In genomic region chr7:44650772-44651171, GRCh38 we compare ENCODE assay signal across 17 cellular contexts. TPM values are rescaled to one million over a fixed set of nuclear protein-coding genes. Genes with fewer than 3 reads are reported as not detected.
DNase-seq lines count a peak whose midpoint lies in the region; ATAC-seq and TF ChIP-seq lines count a peak whose summit lies in the region.
"Had no signal": no experiment of that assay in that cellular context is flagged by ENCODE, and none has a peak within 500 bp of the region (broad histone marks: within the 10 kb centered on the region; RNA-seq: fewer than 3 reads in every experiment).

No MANE protein-coding gene starts in this region.

- TF ChIP-seq CTCF in activated CD8-positive, alpha-beta T cell treated with anti-CD3 and anti-CD28 coated beads for 36 hours (IDR thresholded peaks at IDR 0.05), result no peak
- TF ChIP-seq CTCF in left lung (IDR thresholded peaks at IDR 0.05) (no peak), HFFc6 (IDR thresholded peaks at IDR 0.05) (no peak)

- no peak overlapping the region for H3K4me3 ChIP-seq in left lung
- H3K4me3 ChIP-seq: lung, stomach had no signal

- no peak for DNase-seq in activated CD8-positive, alpha-beta T cell treated with anti-CD3 and anti-CD28 coated beads, Interleukin-2, amount 10 ng/mL, durations not matched to agents 7 days and 5 days
- no peak for DNase-seq in activated CD8-positive, alpha-beta T cell treated with anti-CD3 and anti-CD28 coated beads for 36 hours
- no peak for DNase-seq in effector memory CD8-positive, alpha-beta T cell
- DNase-seq in left lung, result no peak
- DNase-seq in stimulated activated naive B cell treated with anti-CD40 and anti-IgM and Interleukin-4, amounts not matched to agents 10 μg/mL and 1 μg/mL and 100 μg/mL, for 72 hours, result no peak
- no peak for DNase-seq in HFFc6
- no peak for DNase-seq in middle frontal gyrus (ENCODE audit: extremely low spot score, low spot score)
- no peak for DNase-seq in central memory CD4-positive, alpha-beta T cell
- DNase-seq: KBM-7; naive thymus-derived CD8-positive, alpha-beta T cell; NCI-H1048; NCI-H748 treated with DMSO at 0.1 percent for 48 hours; stomach had no signal

- H3K27me3 Mint-ChIP-seq in activated CD8-positive, alpha-beta T cell treated with anti-CD3 and anti-CD28 coated beads, Interleukin-2, amount 10 ng/mL, durations not matched to agents 7 days and 5 days (ENCODE audit: low read depth), result no peaks in the 10 kb centered on the region
- H3K27me3 Mint-ChIP-seq in activated CD8-positive, alpha-beta T cell treated with anti-CD3 and anti-CD28 coated beads for 36 hours, result no peaks in the 10 kb centered on the region
- no peaks in the 10 kb centered on the region for H3K27me3 Mint-ChIP-seq in effector memory CD8-positive, alpha-beta T cell
- H3K27me3 Mint-ChIP-seq in stimulated activated naive B cell treated with anti-CD40 and anti-IgM and Interleukin-4, amounts not matched to agents 10 μg/mL and 1 μg/mL and 100 μg/mL, for 72 hours, result no peaks in the 10 kb centered on the region
- peaks cover 2% of the 10 kb centered on the region; the same call in 1 of the 2 replicates for H3K27me3 Mint-ChIP-seq in HFFc6 (ENCODE audit: insufficient read depth)
- H3K27me3 Mint-ChIP-seq: naive thymus-derived CD8-positive, alpha-beta T cell; progenitor cell of endocrine pancreas had no signal

- H3K36me3 Mint-ChIP-seq in activated CD8-positive, alpha-beta T cell treated with anti-CD3 and anti-CD28 coated beads, Interleukin-2, amount 10 ng/mL, durations not matched to agents 7 days and 5 days (ENCODE audit: low read depth), result peaks cover 49% of the 10 kb centered on the region
- H3K36me3 Mint-ChIP-seq in activated CD8-positive, alpha-beta T cell treated with anti-CD3 and anti-CD28 coated beads for 36 hours (ENCODE audit: low read depth), result peaks cover 29% of the 10 kb centered on the region
- peaks cover 55% of the 10 kb centered on the region for H3K36me3 Mint-ChIP-seq in effector memory CD8-positive, alpha-beta T cell (ENCODE audit: insufficient read depth)
- peaks cover 12 to 41% of the 10 kb centered on the region in 2 donors for H3K36me3 Mint-ChIP-seq in stimulated activated naive B cell treated with anti-CD40 and anti-IgM and Interleukin-4, amounts not matched to agents 10 μg/mL and 1 μg/mL and 100 μg/mL, for 72 hours
- no peaks in the 10 kb centered on the region; the same call in 1 of the 2 replicates for H3K36me3 Mint-ChIP-seq in HFFc6 (ENCODE audit: low read depth)

- POLR2A ChIA-PET in activated CD8-positive, alpha-beta T cell treated with anti-CD3 and anti-CD28 coated beads, Interleukin-2, amount 10 ng/mL, durations not matched to agents 7 days and 5 days (lab: Charles Lee), result interaction anchor here (1.3 to 1.5 kb wide), 2 partner anchors 44 to 68 kb away, joined by 3 to 4 read pairs; partner anchors contain the start of gene OGDH
- POLR2A ChIA-PET in activated CD8-positive, alpha-beta T cell treated with anti-CD3 and anti-CD28 coated beads for 36 hours (lab: Charles Lee), result interaction anchor here (0.9 kb wide), 1 partner anchor 69 kb away, joined by 3 read pairs; the partner anchor contains the start of gene TMED4

- peak overlapping the region; percentile 22 for H3K27ac Mint-ChIP-seq in activated CD8-positive, alpha-beta T cell treated with anti-CD3 and anti-CD28 coated beads, Interleukin-2, amount 10 ng/mL, durations not matched to agents 7 days and 5 days
- no peak overlapping the region for H3K27ac Mint-ChIP-seq in activated CD8-positive, alpha-beta T cell treated with anti-CD3 and anti-CD28 coated beads for 36 hours
- peak overlapping the region; percentile 32 to 54 for H3K27ac Mint-ChIP-seq in effector memory CD8-positive, alpha-beta T cell
- peak overlapping the region; percentile 47 for H3K27ac Mint-ChIP-seq in stimulated activated naive B cell treated with anti-CD40 and anti-IgM and Interleukin-4, amounts not matched to agents 10 μg/mL and 1 μg/mL and 100 μg/mL, for 72 hours
- no peak overlapping the region for H3K27ac Mint-ChIP-seq in HFFc6
- H3K27ac Mint-ChIP-seq: naive thymus-derived CD8-positive, alpha-beta T cell; progenitor cell of endocrine pancreas had no signal

- no peaks in the 10 kb centered on the region for H3K27me3 ChIP-seq in left lung
- H3K27me3 ChIP-seq: stomach had no signal

- H3K4me1 ChIP-seq in left lung, result no peaks in the 10 kb centered on the region

- intact Hi-C loops in activated CD8-positive, alpha-beta T cell treated with anti-CD3 and anti-CD28 coated beads for 36 hours (cut with micrococcal nuclease), result no loop called here
- intact Hi-C loops in left lung (cut with DNase I), result no loop called here

- peaks cover 0 to 94% of the 10 kb centered on the region in 2 donors for H3K36me3 ChIP-seq in left lung

- peaks cover 1% of the 10 kb centered on the region for H3K4me1 Mint-ChIP-seq in activated CD8-positive, alpha-beta T cell treated with anti-CD3 and anti-CD28 coated beads, Interleukin-2, amount 10 ng/mL, durations not matched to agents 7 days and 5 days (ENCODE audit: low read depth)
- peaks cover 2% of the 10 kb centered on the region for H3K4me1 Mint-ChIP-seq in activated CD8-positive, alpha-beta T cell treated with anti-CD3 and anti-CD28 coated beads for 36 hours (ENCODE audit: low read depth)
- H3K4me1 Mint-ChIP-seq in effector memory CD8-positive, alpha-beta T cell (ENCODE audit: low read depth in 2 of 2), result peaks cover 0 to 1% of the 10 kb centered on the region in 2 donors
- H3K4me1 Mint-ChIP-seq in stimulated activated naive B cell treated with anti-CD40 and anti-IgM and Interleukin-4, amounts not matched to agents 10 μg/mL and 1 μg/mL and 100 μg/mL, for 72 hours, result peaks cover 5 to 6% of the 10 kb centered on the region in 2 donors
- no peaks in the 10 kb centered on the region for H3K4me1 Mint-ChIP-seq in HFFc6 (ENCODE audit: low read depth)
- H3K4me1 Mint-ChIP-seq: naive thymus-derived CD8-positive, alpha-beta T cell had no signal

- no peak overlapping the region for H3K27ac ChIP-seq in left lung
- H3K27ac ChIP-seq: stomach had no signal

- no peaks in the 10 kb centered on the region for H3K9me3 ChIP-seq in left lung
- H3K9me3 ChIP-seq: stomach had no signal

- no peak for ATAC-seq in activated CD8-positive, alpha-beta T cell treated with anti-CD3 and anti-CD28 coated beads, Interleukin-2, amount 10 ng/mL, durations not matched to agents 7 days and 5 days
- no peak for ATAC-seq in activated CD8-positive, alpha-beta T cell treated with anti-CD3 and anti-CD28 coated beads for 36 hours
- no peak for ATAC-seq in effector memory CD8-positive, alpha-beta T cell (replicated peaks)
- peak; percentile 16 for ATAC-seq in left lung
- ATAC-seq in stimulated activated naive B cell treated with anti-CD40 and anti-IgM and Interleukin-4, amounts not matched to agents 10 μg/mL and 1 μg/mL and 100 μg/mL, for 72 hours (replicated peaks), result no peak
- ATAC-seq: naive thymus-derived CD8-positive, alpha-beta T cell; Panc1 had no signal

- no peak overlapping the region for H3K4me3 Mint-ChIP-seq in activated CD8-positive, alpha-beta T cell treated with anti-CD3 and anti-CD28 coated beads, Interleukin-2, amount 10 ng/mL, durations not matched to agents 7 days and 5 days
- H3K4me3 Mint-ChIP-seq in activated CD8-positive, alpha-beta T cell treated with anti-CD3 and anti-CD28 coated beads for 36 hours, result no peak overlapping the region
- H3K4me3 Mint-ChIP-seq in effector memory CD8-positive, alpha-beta T cell, result no peak overlapping the region
- no peak overlapping the region for H3K4me3 Mint-ChIP-seq in stimulated activated naive B cell treated with anti-CD40 and anti-IgM and Interleukin-4, amounts not matched to agents 10 μg/mL and 1 μg/mL and 100 μg/mL, for 72 hours
- H3K4me3 Mint-ChIP-seq in HFFc6, result no peak overlapping the region
- H3K4me3 Mint-ChIP-seq: CD14-positive monocyte; naive thymus-derived CD8-positive, alpha-beta T cell had no signal

- H3K9me3 Mint-ChIP-seq in activated CD8-positive, alpha-beta T cell treated with anti-CD3 and anti-CD28 coated beads, Interleukin-2, amount 10 ng/mL, durations not matched to agents 7 days and 5 days (ENCODE audit: insufficient read depth), result no peaks in the 10 kb centered on the region
- no peaks in the 10 kb centered on the region for H3K9me3 Mint-ChIP-seq in activated CD8-positive, alpha-beta T cell treated with anti-CD3 and anti-CD28 coated beads for 36 hours
- no peaks in the 10 kb centered on the region for H3K9me3 Mint-ChIP-seq in effector memory CD8-positive, alpha-beta T cell
- H3K9me3 Mint-ChIP-seq in stimulated activated naive B cell treated with anti-CD40 and anti-IgM and Interleukin-4, amounts not matched to agents 10 μg/mL and 1 μg/mL and 100 μg/mL, for 72 hours, result no peaks in the 10 kb centered on the region
- H3K9me3 Mint-ChIP-seq in HFFc6, result no peaks in the 10 kb centered on the region
- H3K9me3 Mint-ChIP-seq: CD14-positive monocyte; naive thymus-derived CD8-positive, alpha-beta T cell had no signal

- CTCF ChIA-PET in activated CD8-positive, alpha-beta T cell treated with anti-CD3 and anti-CD28 coated beads, Interleukin-2, amount 10 ng/mL, durations not matched to agents 7 days and 5 days (lab: Charles Lee), result no interaction called here
- CTCF ChIA-PET in activated CD8-positive, alpha-beta T cell treated with anti-CD3 and anti-CD28 coated beads for 36 hours (lab: Charles Lee), result interaction anchor here (0.9 kb wide), 1 partner anchor 15 kb away, joined by 3 read pairs; no protein-coding TSS in a partner anchor

RNA-seq across cellular contexts. Expression of gene OGDH, which starts 44.3 kb away (rescaled TPM):
- 100 to 1,000 TPM; 113 to 114 TPM for total RNA-seq in activated CD8-positive, alpha-beta T cell treated with anti-CD3 and anti-CD28 coated beads, Interleukin-2, amount 10 ng/mL, durations not matched to agents 7 days and 5 days
- 10 to 100 TPM; 78.6 to 85.6 TPM for total RNA-seq in activated CD8-positive, alpha-beta T cell treated with anti-CD3 and anti-CD28 coated beads for 36 hours
- 100 to 1,000 TPM; 159 to 184 TPM for total RNA-seq in left lung
- 10 to 100 TPM; 77.8 to 88.2 (median 80.2) TPM for total RNA-seq in HFFc6 (2021; fragmentation: NEBNext Ultra II Directional; extraction: Animal tissue kit (Norgen Biotek cat#: 25700))

Comparison
In these comparisons a context has a peak if more than half of its experiments do, and no peak if none do; other contexts are left out.
1. H3K27ac Mint-ChIP-seq: peak in activated CD8-positive, alpha-beta T cell treated with anti-CD3 and anti-CD28 coated beads, Interleukin-2, amount 10 ng/mL, durations not matched to agents 7 days and 5 days (single experiment), effector memory CD8-positive, alpha-beta T cell (2 of 2) and stimulated activated naive B cell treated with anti-CD40 and anti-IgM and Interleukin-4, amounts not matched to agents 10 μg/mL and 1 μg/mL and 100 μg/mL, for 72 hours (single experiment); none in activated CD8-positive, alpha-beta T cell treated with anti-CD3 and anti-CD28 coated beads for 36 hours (single experiment) and HFFc6 (single experiment).